Comparison of ENCODE assay signal across 33 cellular contexts in the genomic region with DNA sequence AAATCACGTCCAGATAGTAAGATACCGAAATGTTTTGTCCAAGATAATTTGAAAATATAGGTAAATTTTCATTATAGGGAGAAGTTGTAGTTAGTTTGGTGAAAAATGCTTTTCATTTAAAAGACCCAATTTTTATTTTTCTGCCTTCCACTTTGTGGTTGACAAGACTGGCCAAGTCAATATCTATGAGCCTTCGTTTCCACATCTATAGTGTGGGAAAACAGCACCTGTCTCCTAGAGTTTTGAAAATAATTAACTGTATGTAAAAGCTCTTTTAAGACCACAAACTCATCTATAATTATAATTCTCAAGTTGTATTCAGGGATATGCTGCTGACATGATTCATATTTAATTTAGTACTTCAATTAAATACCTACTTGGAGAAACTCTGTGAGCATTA.
"Had no signal": no experiment of that assay in that cellular context is flagged by ENCODE, and none has a peak within 500 bp of the region (broad histone marks: within the 10 kb centered on the region; RNA-seq: fewer than 3 reads in every experiment).

No MANE protein-coding gene starts in this region.

- H3K36me3 ChIP-seq: adrenal gland, ascending aorta, brain microvascular endothelial cell, breast epithelium, cardiac muscle cell had no signal

- H3K4me1 ChIP-seq: adrenal gland, ascending aorta, breast epithelium had no signal

- ATAC-seq: activated naive CD4-positive, alpha-beta T cell treated with anti-CD3 and anti-CD28 coated beads, Interleukin-2, amount 50 U/mL, for 72 hours; activated naive CD8-positive, alpha-beta T cell treated with anti-CD3 and anti-CD28 coated beads, Interleukin-2, amount 50 U/mL, for 24 hours; activated T-cell treated with anti-CD3 and anti-CD28 coated beads, Interleukin-2, amount 50 U/mL, for 4 hours; activated T-cell treated with anti-CD3 and anti-CD28 coated beads, Interleukin-2, amount 50 U/mL, for 72 hours; activated T-helper 17 cell treated with anti-CD3 and anti-CD28 coated beads, Interleukin-2, amount 50 U/mL, for 72 hours had no signal

- H3K27ac ChIP-seq: adrenal gland, ascending aorta, brain microvascular endothelial cell, breast epithelium, cardiac muscle cell had no signal

- H3K27me3 ChIP-seq: adrenal gland, ascending aorta, brain microvascular endothelial cell, breast epithelium, cardiac muscle cell had no signal

- H3K4me3 ChIP-seq: adrenal gland, ascending aorta, breast epithelium, cardiac muscle cell had no signal

- H3K9me3 ChIP-seq: adrenal gland, ascending aorta had no signal

- FAIRE-seq: astrocyte, bronchial epithelial cell had no signal

- DNase-seq: activated effector memory CD4-positive, alpha-beta T cell treated with anti-CD3 and anti-CD28 coated beads, Interleukin-2, amount 50 U/mL, for 16 hours; activated effector memory CD4-positive, alpha-beta T cell treated with Interleukin-2 at 50 U/mL for 16 hours; activated gamma-delta T cell; activated gamma-delta T cell treated with Interleukin-2 at 50 U/mL for 16 hours; activated naive CD4-positive, alpha-beta T cell; activated naive CD4-positive, alpha-beta T cell treated with anti-CD3 and anti-CD28 coated beads for 36 hours; activated naive CD4-positive, alpha-beta T cell treated with anti-CD3 and anti-CD28 coated beads, Interleukin-2, amount 10 ng/mL, durations not matched to agents 7 days and 5 days; activated naive CD4-positive, alpha-beta T cell treated with anti-CD3 and anti-CD28 coated beads, Interleukin-2, amount 50 U/mL, for 16 hours; activated naive CD4-positive, alpha-beta T cell treated with Interleukin-2 at 50 U/mL for 16 hours; activated naive CD8-positive, alpha-beta T cell treated with anti-CD3 and anti-CD28 coated beads for 36 hours; activated naive CD8-positive, alpha-beta T cell treated with anti-CD3 and anti-CD28 coated beads, Interleukin-2, amount 10 ng/mL, durations not matched to agents 7 days and 5 days; activated naive CD8-positive, alpha-beta T cell treated with anti-CD3 and anti-CD28 coated beads, Interleukin-2, amount 50 U/mL, for 24 hours; activated T-cell treated with anti-CD3 and anti-CD28 coated beads, Interleukin-2, amount 50 U/mL, for 1 hour; activated T-cell treated with anti-CD3 and anti-CD28 coated beads, Interleukin-2, amount 50 U/mL, for 24 hours; activated T-cell treated with anti-CD3 and anti-CD28 coated beads, Interleukin-2, amount 50 U/mL, for 4 hours; activated T-cell treated with anti-CD3 and anti-CD28 coated beads, Interleukin-2, amount 50 U/mL, for 48 hours; activated T-cell treated with anti-CD3 and anti-CD28 coated beads, Interleukin-2, amount 50 U/mL, for 72 hours; adrenal gland; amniotic stem cell; amygdala; anterior cingulate cortex; aorta; brain microvascular endothelial cell; caudate nucleus; central memory CD4-positive, alpha-beta T cell; cerebellar nuclear complex had no signal
